ENCODE assay signal across 9 cellular contexts in the genomic region with DNA sequence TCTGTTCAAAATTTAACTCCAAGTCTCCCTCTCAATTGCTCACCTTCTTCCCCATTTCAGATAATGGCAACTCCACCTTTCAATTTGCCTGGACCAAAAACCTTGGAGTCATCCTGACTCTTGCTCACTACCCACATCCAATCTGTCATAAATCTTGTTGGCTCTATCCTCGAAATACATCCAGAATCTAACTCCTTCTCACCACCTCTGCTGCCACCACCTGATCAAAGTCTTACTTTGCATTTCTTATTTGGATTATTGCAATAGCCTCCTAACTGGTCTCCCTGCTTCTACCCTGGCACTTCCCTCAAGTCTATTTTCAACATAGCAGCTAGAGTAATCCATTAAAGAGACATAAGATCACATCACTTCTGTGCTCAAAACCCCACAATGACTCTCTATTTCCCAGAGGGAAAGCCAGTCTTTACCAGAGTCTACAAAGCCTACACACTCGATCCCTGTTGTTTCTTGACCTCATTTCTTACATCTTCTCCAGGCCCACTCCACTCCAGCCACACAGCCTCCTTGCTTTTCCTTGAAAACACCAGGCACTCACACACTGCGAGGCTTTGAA.
DNase-seq lines count a peak whose midpoint lies in the region; TF ChIP-seq lines count a peak whose summit lies in the region.
"Had no signal": no experiment of that assay in that cellular context is flagged by ENCODE, and none has a peak within 500 bp of the region (broad histone marks: within the 10 kb centered on the region; RNA-seq: fewer than 3 reads in every experiment).

No MANE protein-coding gene starts in this region.

- H3K27me3 ChIP-seq in Karpas-422 (ENCODE audit: low read length): no peaks in the 10 kb centered on the region
- no peaks in the 10 kb centered on the region for H3K27me3 ChIP-seq in WERI-Rb-1 (ENCODE audit: insufficient read depth, low read depth, severe bottlenecking)
- no peaks in the 10 kb centered on the region for H3K27me3 ChIP-seq in liver (ENCODE audit: control insufficient read depth in 4 of 4, insufficient read depth in 4 of 4, low read length in 3 of 4)
- no peaks in the 10 kb centered on the region for H3K27me3 ChIP-seq in vagina

- no peaks in the 10 kb centered on the region for H3K9me2 ChIP-seq in Karpas-422 (replicated peaks; ENCODE audit: insufficient read depth, low read length)

- H3K36me3 ChIP-seq in Karpas-422 (ENCODE audit: insufficient read depth, low read length): no peaks in the 10 kb centered on the region
- no peaks in the 10 kb centered on the region for H3K36me3 ChIP-seq in WERI-Rb-1
- H3K36me3 ChIP-seq in liver (ENCODE audit: control insufficient read depth in 4 of 4, insufficient read depth in 3 of 4, low read depth in 1 of 4, low read length in 3 of 4): no peaks in the 10 kb centered on the region
- H3K36me3 ChIP-seq in vagina: no peaks in the 10 kb centered on the region

- no peaks in the 10 kb centered on the region for H3K4me1 ChIP-seq in Karpas-422 (ENCODE audit: low read length)
- peaks cover 5 to 10% (median 6%) of the 10 kb centered on the region in 4 donors for H3K4me1 ChIP-seq in liver (ENCODE audit: control insufficient read depth in 4 of 4, insufficient read depth in 4 of 4, low read length in 3 of 4)
- H3K4me1 ChIP-seq in vagina: peaks cover 10% of the 10 kb centered on the region

- intact Hi-C loops in vagina (cut with DNase I): no loop called here

- no peak overlapping the region for H3K27ac ChIP-seq in Karpas-422 (ENCODE audit: low read length)
- no peak overlapping the region; the same call in 1 of the 2 replicates for H3K27ac ChIP-seq in WERI-Rb-1
- H3K27ac ChIP-seq in liver (ENCODE audit: low read depth in 1 of 2, low read length in 2 of 2): no peak overlapping the region
- H3K27ac ChIP-seq in vagina: no peak overlapping the region

- no peak overlapping the region for H2AFZ ChIP-seq in Karpas-422 (ENCODE audit: low read length)

- TF ChIP-seq CTCF in WERI-Rb-1 (IDR thresholded peaks at IDR 0.05; ENCODE audit: low read depth, low read length) (peak; percentile 19; the same call in 1 of the 2 replicates), liver (IDR thresholded peaks at IDR 0.05; ENCODE audit: low read depth, low read length, missing input control) (peak; percentile 2), vagina (IDR thresholded peaks at IDR 0.05) (no peak)

- H3K9ac ChIP-seq in Karpas-422 (ENCODE audit: low read length): no peak overlapping the region
- no peak overlapping the region for H3K9ac ChIP-seq in liver (ENCODE audit: low read depth in 1 of 2, low read length in 2 of 2)

- H3K9me3 ChIP-seq in Karpas-422 (ENCODE audit: low read length) (no peaks in the 10 kb centered on the region), WERI-Rb-1 (ENCODE audit: severe bottlenecking) (no peaks in the 10 kb centered on the region), liver (ENCODE audit: control insufficient read depth in 4 of 4, low read length in 3 of 4) (no peaks in the 10 kb centered on the region), vagina (no peaks in the 10 kb centered on the region)

- no peaks in the 10 kb centered on the region for H4K20me1 ChIP-seq in Karpas-422 (ENCODE audit: insufficient read depth, low read depth, low read length)

- TF ChIP-seq POLR2A in vagina (IDR thresholded peaks at IDR 0.05): no peak

- no peaks in the 10 kb centered on the region for H3K79me2 ChIP-seq in Karpas-422 (ENCODE audit: low read length)

- H3K4me3 ChIP-seq in Karpas-422 (ENCODE audit: low read length): no peak overlapping the region
- H3K4me3 ChIP-seq in WERI-Rb-1 (ENCODE audit: low read depth, low read length): no peak overlapping the region
- no peak overlapping the region for H3K4me3 ChIP-seq in liver (ENCODE audit: low read depth in 1 of 3, low read length in 3 of 3)
- no peak overlapping the region for H3K4me3 ChIP-seq in vagina

- peak; percentile 74 for DNase-seq in ELR (ENCODE audit: low read depth)
- DNase-seq in Karpas-422: peak; percentile 51
- no peak for DNase-seq in WERI-Rb-1
- DNase-seq in AG20443 (ENCODE audit: low spot score): no peak
- DNase-seq in ecto neural progenitor cell (ENCODE audit: low spot score): no peak
- DNase-seq in vagina (ENCODE audit: extremely low spot score in 2 of 2): no peak
- no peak for DNase-seq in stimulated activated CD4-positive, alpha-beta T cell treated with anti-CD3 and anti-CD28 coated beads, Interleukin-12 subunit alpha, Interleukin-12 subunit beta, amount 100 ng/mL, for 4 hours
- DNase-seq: activated naive CD8-positive, alpha-beta T cell treated with anti-CD3 and anti-CD28 coated beads, Interleukin-2, amount 10 ng/mL, durations not matched to agents 7 days and 5 days had no signal

- peak; percentile 54 to 66 for TF ChIP-seq RAD21 in liver (IDR thresholded peaks at IDR 0.05)

- H3K4me2 ChIP-seq in Karpas-422 (ENCODE audit: low read depth, low read length, poor library complexity, severe bottlenecking): no peak overlapping the region

- WGBS in liver: 77% methylated on average over 3 of the region's 3 CpGs

TF ChIP-seq in liver, 16 proteins besides CTCF, POLR2A, EP300 and RAD21:
- no peak for TF ChIP-seq FOXA2 (IDR thresholded peaks at IDR 0.05)
- no peak for TF ChIP-seq JUND (IDR thresholded peaks at IDR 0.05)
- TF ChIP-seq FOXA1 (IDR thresholded peaks at IDR 0.05): no peak
- TF ChIP-seq, protein P1, sequence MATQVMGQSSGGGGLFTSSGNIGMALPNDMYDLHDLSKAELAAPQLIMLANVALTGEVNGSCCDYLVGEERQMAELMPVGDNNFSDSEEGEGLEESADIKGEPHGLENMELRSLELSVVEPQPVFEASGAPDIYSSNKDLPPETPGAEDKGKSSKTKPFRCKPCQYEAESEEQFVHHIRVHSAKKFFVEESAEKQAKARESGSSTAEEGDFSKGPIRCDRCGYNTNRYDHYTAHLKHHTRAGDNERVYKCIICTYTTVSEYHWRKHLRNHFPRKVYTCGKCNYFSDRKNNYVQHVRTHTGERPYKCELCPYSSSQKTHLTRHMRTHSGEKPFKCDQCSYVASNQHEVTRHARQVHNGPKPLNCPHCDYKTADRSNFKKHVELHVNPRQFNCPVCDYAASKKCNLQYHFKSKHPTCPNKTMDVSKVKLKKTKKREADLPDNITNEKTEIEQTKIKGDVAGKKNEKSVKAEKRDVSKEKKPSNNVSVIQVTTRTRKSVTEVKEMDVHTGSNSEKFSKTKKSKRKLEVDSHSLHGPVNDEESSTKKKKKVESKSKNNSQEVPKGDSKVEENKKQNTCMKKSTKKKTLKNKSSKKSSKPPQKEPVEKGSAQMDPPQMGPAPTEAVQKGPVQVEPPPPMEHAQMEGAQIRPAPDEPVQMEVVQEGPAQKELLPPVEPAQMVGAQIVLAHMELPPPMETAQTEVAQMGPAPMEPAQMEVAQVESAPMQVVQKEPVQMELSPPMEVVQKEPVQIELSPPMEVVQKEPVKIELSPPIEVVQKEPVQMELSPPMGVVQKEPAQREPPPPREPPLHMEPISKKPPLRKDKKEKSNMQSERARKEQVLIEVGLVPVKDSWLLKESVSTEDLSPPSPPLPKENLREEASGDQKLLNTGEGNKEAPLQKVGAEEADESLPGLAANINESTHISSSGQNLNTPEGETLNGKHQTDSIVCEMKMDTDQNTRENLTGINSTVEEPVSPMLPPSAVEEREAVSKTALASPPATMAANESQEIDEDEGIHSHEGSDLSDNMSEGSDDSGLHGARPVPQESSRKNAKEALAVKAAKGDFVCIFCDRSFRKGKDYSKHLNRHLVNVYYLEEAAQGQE (IDR thresholded peaks at IDR 0.05): no peak
- no peak for TF ChIP-seq HNF4G (IDR thresholded peaks at IDR 0.05)
- TF ChIP-seq YY1 (IDR thresholded peaks at IDR 0.05): no peak
- no peak for TF ChIP-seq NR2F2 (IDR thresholded peaks at IDR 0.05)
- TF ChIP-seq HNF4A (conservative IDR thresholded peaks at IDR 0.05): no peak
- TF ChIP-seq GABPA (IDR thresholded peaks at IDR 0.05 in 1 of 2, conservative IDR thresholded peaks at IDR 0.05 in 1 of 2): no peak
- no peak for TF ChIP-seq RXRA (IDR thresholded peaks at IDR 0.05)
- no peak for TF ChIP-seq TAF1 (conservative IDR thresholded peaks at IDR 0.05)
- TF ChIP-seq, protein P2, sequence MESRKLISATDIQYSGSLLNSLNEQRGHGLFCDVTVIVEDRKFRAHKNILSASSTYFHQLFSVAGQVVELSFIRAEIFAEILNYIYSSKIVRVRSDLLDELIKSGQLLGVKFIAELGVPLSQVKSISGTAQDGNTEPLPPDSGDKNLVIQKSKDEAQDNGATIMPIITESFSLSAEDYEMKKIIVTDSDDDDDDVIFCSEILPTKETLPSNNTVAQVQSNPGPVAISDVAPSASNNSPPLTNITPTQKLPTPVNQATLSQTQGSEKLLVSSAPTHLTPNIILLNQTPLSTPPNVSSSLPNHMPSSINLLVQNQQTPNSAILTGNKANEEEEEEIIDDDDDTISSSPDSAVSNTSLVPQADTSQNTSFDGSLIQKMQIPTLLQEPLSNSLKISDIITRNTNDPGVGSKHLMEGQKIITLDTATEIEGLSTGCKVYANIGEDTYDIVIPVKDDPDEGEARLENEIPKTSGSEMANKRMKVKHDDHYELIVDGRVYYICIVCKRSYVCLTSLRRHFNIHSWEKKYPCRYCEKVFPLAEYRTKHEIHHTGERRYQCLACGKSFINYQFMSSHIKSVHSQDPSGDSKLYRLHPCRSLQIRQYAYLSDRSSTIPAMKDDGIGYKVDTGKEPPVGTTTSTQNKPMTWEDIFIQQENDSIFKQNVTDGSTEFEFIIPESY (IDR thresholded peaks at IDR 0.05): no peak
- no peak for TF ChIP-seq ATF3 (IDR thresholded peaks at IDR 0.05)
- TF ChIP-seq EGR1 (IDR thresholded peaks at IDR 0.05; ENCODE audit: low read depth in 2 of 2): no peak
- TF ChIP-seq, protein P3, sequence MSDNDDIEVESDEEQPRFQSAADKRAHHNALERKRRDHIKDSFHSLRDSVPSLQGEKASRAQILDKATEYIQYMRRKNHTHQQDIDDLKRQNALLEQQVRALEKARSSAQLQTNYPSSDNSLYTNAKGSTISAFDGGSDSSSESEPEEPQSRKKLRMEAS (IDR thresholded peaks at IDR 0.05): no peak
- TF ChIP-seq SP1 (IDR thresholded peaks at IDR 0.05): no peak

Comparison
In these comparisons a context has a peak if more than half of its experiments do, and no peak if none do; other contexts are left out.
1. DNase-seq: peak in ELR (single experiment) and Karpas-422 (single experiment); none in WERI-Rb-1 (single experiment), AG20443 (single experiment), ecto neural progenitor cell (single experiment), vagina (0 of 2) and stimulated activated CD4-positive, alpha-beta T cell treated with anti-CD3 and anti-CD28 coated beads, Interleukin-12 subunit alpha, Interleukin-12 subunit beta, amount 100 ng/mL, for 4 hours (single experiment).
2. CTCF ChIP-seq: peak in WERI-Rb-1 (single experiment) and liver (single experiment); none in vagina (0 of 3).